In genomic region chr4:184481544-184481943, GRCh38 we compare ENCODE assay signal across 33 cellular contexts.
"Had no signal": no experiment of that assay in that cellular context is flagged by ENCODE, and none has a peak within 500 bp of the region (broad histone marks: within the 10 kb centered on the region; RNA-seq: fewer than 3 reads in every experiment).

No MANE protein-coding gene starts in this region.

- H3K27me3 ChIP-seq: breast epithelium, foreskin keratinocyte, heart left ventricle, ovary, stomach, thyroid gland, upper lobe of right lung had no signal

- H3K27ac ChIP-seq: breast epithelium, foreskin keratinocyte, heart left ventricle, ovary, skin epidermis, stomach, thyroid gland, upper lobe of right lung, WERI-Rb-1 had no signal

- DNase-seq: activated CD4-positive, alpha-beta memory T cell treated with anti-CD3 and anti-CD28 coated beads for 36 hours; activated CD4-positive, alpha-beta T cell treated with anti-CD3 and anti-CD28 coated beads, Interleukin-2, amount 10 ng/mL, durations not matched to agents 24 days and 14 days; activated CD4-positive, CD25-positive, alpha-beta regulatory T cell treated with anti-CD3 and anti-CD28 coated beads, Interleukin-2, amount 50 U/mL, for 72 hours; activated CD8-positive, alpha-beta memory T cell treated with anti-CD3 and anti-CD28 coated beads, Interleukin-2, amount 50 U/mL, for 4 hours; activated naive CD8-positive, alpha-beta T cell treated with anti-CD3 and anti-CD28 coated beads, Interleukin-2, amount 50 U/mL, for 24 hours; activated T-cell treated with anti-CD3 and anti-CD28 coated beads, Interleukin-2, amount 50 U/mL, for 1 hour; amygdala; central memory CD4-positive, alpha-beta T cell; foreskin keratinocyte; heart left ventricle; hypothalamus; immature natural killer cell; kidney; left colon; mammary epithelial cell; naive B cell; nephron progenitor cell; ovary; stimulated activated CD4-positive, alpha-beta T cell treated with anti-CD3 and anti-CD28 coated beads, Interleukin-12 subunit alpha, Interleukin-12 subunit beta, amount 100 ng/mL, for 4 hours; stimulated activated CD4-positive, alpha-beta T cell treated with anti-CD3 and anti-CD28 coated beads, Interleukin-4, amount 100 ng/mL, for 24 hours; stomach; thyroid gland; upper lobe of right lung; WERI-Rb-1 had no signal

- H3K9me3 ChIP-seq: breast epithelium, heart left ventricle, ovary, stomach, thyroid gland, upper lobe of right lung had no signal

- H3K4me1 ChIP-seq: foreskin keratinocyte had no signal

- H3K27me3 Mint-ChIP-seq: activated CD4-positive, alpha-beta memory T cell treated with anti-CD3 and anti-CD28 coated beads for 36 hours; activated CD4-positive, alpha-beta T cell treated with anti-CD3 and anti-CD28 coated beads, Interleukin-2, amount 10 ng/mL, durations not matched to agents 24 days and 14 days; activated naive CD4-positive, alpha-beta T cell treated with anti-CD3 and anti-CD28 coated beads, Interleukin-2, amount 50 U/mL, for 24 hours; activated naive CD8-positive, alpha-beta T cell treated with anti-CD3 and anti-CD28 coated beads, Interleukin-2, amount 50 U/mL, for 24 hours; activated T-helper 17 cell treated with anti-CD3 and anti-CD28 coated beads, Interleukin-2, amount 50 U/mL, for 72 hours; naive B cell; progenitor cell of endocrine pancreas had no signal

- H3K36me3 Mint-ChIP-seq: mesothelial cell of epicardium had no signal

- H3K36me3 ChIP-seq: breast epithelium, heart left ventricle, ovary, stomach, thyroid gland, upper lobe of right lung, WERI-Rb-1 had no signal

- H3K4me3 ChIP-seq: breast epithelium, heart left ventricle, ovary, skin epidermis, stomach, thyroid gland, upper lobe of right lung had no signal

- H3K9me3 Mint-ChIP-seq: activated T-helper 17 cell treated with anti-CD3 and anti-CD28 coated beads, Interleukin-2, amount 50 U/mL, for 72 hours; immature natural killer cell; stimulated activated effector memory CD8-positive, alpha-beta T cell treated with anti-CD3 and anti-CD28 coated beads, Interleukin-12 subunit alpha, Interleukin-12 subunit beta, amount 100 ng/mL, for 72 hours had no signal

- ATAC-seq: activated naive CD8-positive, alpha-beta T cell treated with anti-CD3 and anti-CD28 coated beads, Interleukin-2, amount 50 U/mL, for 24 hours; activated T-helper 17 cell treated with anti-CD3 and anti-CD28 coated beads, Interleukin-2, amount 50 U/mL, for 72 hours; esophagus mucosa; foreskin keratinocyte; heart left ventricle; left colon; sciatic nerve; stimulated activated effector memory CD8-positive, alpha-beta T cell treated with anti-CD3 and anti-CD28 coated beads, Interleukin-12 subunit alpha, Interleukin-12 subunit beta, amount 100 ng/mL, for 72 hours; upper lobe of right lung had no signal

- H3K27ac Mint-ChIP-seq: activated CD4-positive, alpha-beta memory T cell treated with anti-CD3 and anti-CD28 coated beads for 36 hours; activated CD4-positive, alpha-beta T cell treated with anti-CD3 and anti-CD28 coated beads, Interleukin-2, amount 10 ng/mL, durations not matched to agents 24 days and 14 days; activated naive CD8-positive, alpha-beta T cell treated with anti-CD3 and anti-CD28 coated beads, Interleukin-2, amount 50 U/mL, for 24 hours; activated T-helper 17 cell treated with anti-CD3 and anti-CD28 coated beads, Interleukin-2, amount 50 U/mL, for 72 hours; immature natural killer cell; mesothelial cell of epicardium; nephron progenitor cell; progenitor cell of endocrine pancreas; stimulated activated effector memory CD8-positive, alpha-beta T cell treated with anti-CD3 and anti-CD28 coated beads, Interleukin-12 subunit alpha, Interleukin-12 subunit beta, amount 100 ng/mL, for 72 hours had no signal

- H3K4me3 Mint-ChIP-seq: activated CD4-positive, alpha-beta memory T cell treated with anti-CD3 and anti-CD28 coated beads for 36 hours; activated CD4-positive, alpha-beta T cell treated with anti-CD3 and anti-CD28 coated beads, Interleukin-2, amount 10 ng/mL, durations not matched to agents 24 days and 14 days; activated naive CD4-positive, alpha-beta T cell treated with anti-CD3 and anti-CD28 coated beads, Interleukin-2, amount 50 U/mL, for 24 hours; activated naive CD8-positive, alpha-beta T cell treated with anti-CD3 and anti-CD28 coated beads, Interleukin-2, amount 50 U/mL, for 24 hours; activated T-helper 17 cell treated with anti-CD3 and anti-CD28 coated beads, Interleukin-2, amount 50 U/mL, for 72 hours; immature natural killer cell; mesothelial cell of epicardium; nephron progenitor cell; stimulated activated effector memory CD8-positive, alpha-beta T cell treated with anti-CD3 and anti-CD28 coated beads, Interleukin-12 subunit alpha, Interleukin-12 subunit beta, amount 100 ng/mL, for 72 hours had no signal
